10 cellular contexts compared by ENCODE assay signal in the genomic region with DNA sequence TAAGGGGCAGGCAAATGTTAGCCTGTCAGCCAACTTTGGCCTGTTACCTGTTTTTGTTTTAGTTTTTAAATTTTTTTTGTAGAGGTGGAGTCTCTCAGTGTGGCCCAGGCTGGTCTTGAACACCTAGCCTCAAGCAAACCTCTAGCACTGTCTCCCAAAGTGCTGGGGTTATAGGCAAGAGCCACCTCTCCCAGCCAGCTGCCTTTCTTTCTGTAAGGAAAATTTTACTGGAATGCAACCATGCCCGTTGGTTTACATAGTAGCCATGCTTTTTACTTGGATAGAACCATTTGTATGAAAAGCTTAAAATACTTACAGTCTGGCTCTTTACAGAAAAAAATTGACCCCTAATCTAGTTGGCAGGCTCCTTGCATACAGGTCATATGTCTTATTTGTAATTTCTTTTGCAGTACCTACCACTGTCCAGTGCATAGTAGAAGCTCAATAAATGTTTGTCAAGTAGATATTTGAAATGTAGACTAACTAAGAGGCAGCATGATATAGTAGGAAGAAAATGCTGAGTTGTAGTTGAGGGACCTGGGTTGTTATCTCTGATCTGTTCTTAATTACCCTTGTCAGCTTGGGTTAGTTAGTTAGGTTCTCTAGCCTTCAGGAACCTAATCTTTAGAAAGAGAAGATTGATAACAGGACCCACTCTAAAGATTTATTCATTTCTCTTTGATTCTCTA. TPM values are rescaled to one million over a fixed set of nuclear protein-coding genes. Genes with fewer than 3 reads are reported as not detected.
DNase-seq lines count a peak whose midpoint lies in the region; ATAC-seq and TF ChIP-seq lines count a peak whose summit lies in the region.
"Had no signal": no experiment of that assay in that cellular context is flagged by ENCODE, and none has a peak within 500 bp of the region (broad histone marks: within the 10 kb centered on the region; RNA-seq: fewer than 3 reads in every experiment).

No MANE protein-coding gene starts in this region.

- intact Hi-C loops in esophagus squamous epithelium (cut with DNase I): no loop called here
- intact Hi-C loops in left ventricle myocardium inferior (cut with micrococcal nuclease): no loop called here

- peaks cover 33% of the 10 kb centered on the region for H3K4me1 Mint-ChIP-seq in activated naive CD8-positive, alpha-beta T cell treated with anti-CD3 and anti-CD28 coated beads, Interleukin-2, amount 10 ng/mL, durations not matched to agents 7 days and 5 days
- peaks cover 33% of the 10 kb centered on the region for H3K4me1 Mint-ChIP-seq in mesothelial cell of epicardium

- peak; percentile 27 for TF ChIP-seq POLR2A in GM19099 (IDR thresholded peaks at IDR 0.05; ENCODE audit: extremely low read depth, insufficient read length, low read depth)
- no peak for TF ChIP-seq POLR2A in esophagus squamous epithelium (IDR thresholded peaks at IDR 0.05)

- H3K4me3 ChIP-seq in AG09309 (ENCODE audit: control insufficient read depth, low read depth, low read length): peak overlapping the region; percentile 11; the same call in 1 of the 2 replicates
- peak overlapping the region in 1 of 4 donors; percentile 5 for H3K4me3 ChIP-seq in esophagus squamous epithelium
- no peak overlapping the region for H3K4me3 ChIP-seq in left ventricle myocardium inferior

- peak overlapping the region; percentile 26 for H3K27ac Mint-ChIP-seq in activated naive CD8-positive, alpha-beta T cell treated with anti-CD3 and anti-CD28 coated beads, Interleukin-2, amount 10 ng/mL, durations not matched to agents 7 days and 5 days
- H3K27ac Mint-ChIP-seq in mesothelial cell of epicardium: peak overlapping the region; percentile 64

- no peaks in the 10 kb centered on the region for H3K9me3 Mint-ChIP-seq in activated naive CD8-positive, alpha-beta T cell treated with anti-CD3 and anti-CD28 coated beads, Interleukin-2, amount 10 ng/mL, durations not matched to agents 7 days and 5 days
- H3K9me3 Mint-ChIP-seq in mesothelial cell of epicardium: no peaks in the 10 kb centered on the region

- ATAC-seq in activated naive CD8-positive, alpha-beta T cell treated with anti-CD3 and anti-CD28 coated beads, Interleukin-2, amount 10 ng/mL, durations not matched to agents 7 days and 5 days (ENCODE audit: low read depth): no peak
- ATAC-seq in GM21825 (IDR thresholded peaks at IDR 0.05; ENCODE audit: unreplicated experiment): no peak
- no peak for ATAC-seq in HG03469 (IDR thresholded peaks at IDR 0.05; ENCODE audit: unreplicated experiment)

- DNase-seq in AG09309 (ENCODE audit: low read depth) (no peak), mesothelial cell of epicardium (ENCODE audit: low spot score in 2 of 2, unreplicated experiment in 2 of 2) (no peak), esophagus squamous epithelium (lab: John Stamatoyannopoulos, UW) (no peak), left ventricle myocardium inferior (no peak)
- DNase-seq in activated naive CD8-positive, alpha-beta T cell treated with anti-CD3 and anti-CD28 coated beads, Interleukin-2, amount 10 ng/mL, durations not matched to agents 7 days and 5 days: no peak
- DNase-seq: activated effector memory CD4-positive, alpha-beta T cell treated with anti-CD3 and anti-CD28 coated beads, Interleukin-2, amount 50 U/mL, for 16 hours; kidney glomerular epithelial cell had no signal

- H3K27me3 ChIP-seq in esophagus squamous epithelium: no peaks in the 10 kb centered on the region
- no peaks in the 10 kb centered on the region for H3K27me3 ChIP-seq in left ventricle myocardium inferior (ENCODE audit: low read depth)

- H3K27ac ChIP-seq in esophagus squamous epithelium (peak overlapping the region in 1 of 4 donors; percentile 0), left ventricle myocardium inferior (replicated peaks) (no peak overlapping the region)

- no peak for TF ChIP-seq CTCF in AG09309 (IDR thresholded peaks at IDR 0.05; ENCODE audit: control insufficient read depth, insufficient read depth, low read depth, low read length, missing control alignments)
- TF ChIP-seq CTCF in mesothelial cell of epicardium (IDR thresholded peaks at IDR 0.05; ENCODE audit: unreplicated experiment): no peak
- no peak for TF ChIP-seq CTCF in esophagus squamous epithelium (IDR thresholded peaks at IDR 0.05)
- TF ChIP-seq CTCF in left ventricle myocardium inferior (IDR thresholded peaks at IDR 0.05; ENCODE audit: borderline replicate concordance): no peak

- POLR2A ChIA-PET in activated naive CD8-positive, alpha-beta T cell treated with anti-CD3 and anti-CD28 coated beads, Interleukin-2, amount 10 ng/mL, durations not matched to agents 7 days and 5 days (lab: Charles Lee): interaction anchor here (0.9 to 1.5 kb wide), 2 partner anchors 7 to 234 kb away, joined by 3 read pairs; no protein-coding TSS in a partner anchor

- H3K9me3 ChIP-seq in esophagus squamous epithelium: no peaks in the 10 kb centered on the region
- no peaks in the 10 kb centered on the region for H3K9me3 ChIP-seq in left ventricle myocardium inferior (replicated peaks)

- peaks cover 0 to 81% (median 25%) of the 10 kb centered on the region in 3 donors for H3K36me3 ChIP-seq in esophagus squamous epithelium
- H3K36me3 ChIP-seq in left ventricle myocardium inferior: peaks cover 76% of the 10 kb centered on the region

- H3K4me1 ChIP-seq in esophagus squamous epithelium: peaks cover 5 to 73% (median 22%) of the 10 kb centered on the region in 3 donors
- H3K4me1 ChIP-seq in left ventricle myocardium inferior: peaks cover 81% of the 10 kb centered on the region

- H3K4me3 Mint-ChIP-seq in activated naive CD8-positive, alpha-beta T cell treated with anti-CD3 and anti-CD28 coated beads, Interleukin-2, amount 10 ng/mL, durations not matched to agents 7 days and 5 days: peak overlapping the region; percentile 69
- H3K4me3 Mint-ChIP-seq in mesothelial cell of epicardium: peak overlapping the region; percentile 4

- H3K27me3 Mint-ChIP-seq in activated naive CD8-positive, alpha-beta T cell treated with anti-CD3 and anti-CD28 coated beads, Interleukin-2, amount 10 ng/mL, durations not matched to agents 7 days and 5 days: no peaks in the 10 kb centered on the region
- H3K27me3 Mint-ChIP-seq in mesothelial cell of epicardium (ENCODE audit: low read depth): no peaks in the 10 kb centered on the region

- WGBS in esophagus squamous epithelium, 2 donors: 47 to 56% methylated on average over 1 of the region's 1 CpG

- H3K36me3 Mint-ChIP-seq in activated naive CD8-positive, alpha-beta T cell treated with anti-CD3 and anti-CD28 coated beads, Interleukin-2, amount 10 ng/mL, durations not matched to agents 7 days and 5 days: peaks cover 61% of the 10 kb centered on the region
- H3K36me3 Mint-ChIP-seq in mesothelial cell of epicardium: peaks cover 23% of the 10 kb centered on the region

RNA-seq across cellular contexts. Expression of a gene that starts 4.7 kb away (rescaled TPM):
- 100 to 1,000 TPM; 156 to 169 TPM for total RNA-seq in activated naive CD8-positive, alpha-beta T cell treated with anti-CD3 and anti-CD28 coated beads, Interleukin-2, amount 10 ng/mL, durations not matched to agents 7 days and 5 days
- 181 to 182 TPM (median 181 TPM) in 3 replicates for total RNA-seq in mesothelial cell of epicardium
- 10 to 100 TPM; 46.5 to 87.1 (median 67.9) TPM for total RNA-seq in esophagus squamous epithelium
- total RNA-seq in left ventricle myocardium inferior: 36.0 TPM
